ENCODE assay signal across 25 cellular contexts in genomic region chr4:156593464-156593863, GRCh38.
DNase-seq lines count a peak whose midpoint lies in the region; ATAC-seq and TF ChIP-seq lines count a peak whose summit lies in the region.
"Had no signal": no experiment of that assay in that cellular context is flagged by ENCODE, and none has a peak within 500 bp of the region (broad histone marks: within the 10 kb centered on the region; RNA-seq: fewer than 3 reads in every experiment).

No MANE protein-coding gene starts in this region.

- H3K27me3 ChIP-seq in adipocyte (replicated peaks; ENCODE audit: control insufficient read depth, insufficient read depth, low read length) (no peaks in the 10 kb centered on the region), psoas muscle (ENCODE audit: insufficient read depth in 3 of 3, low read length in 2 of 3) (no peaks in the 10 kb centered on the region), transverse colon (no peaks in the 10 kb centered on the region)
- H3K27me3 ChIP-seq: BLaER1 had no signal

- no peak for ATAC-seq in psoas muscle
- ATAC-seq: activated CD4-positive, alpha-beta T cell treated with anti-CD3 and anti-CD28 coated beads for 36 hours; activated CD8-positive, alpha-beta T cell treated with anti-CD3 and anti-CD28 coated beads, Interleukin-2, amount 10 ng/mL, durations not matched to agents 7 days and 5 days; left colon; stimulated activated naive CD8-positive, alpha-beta T cell treated with anti-CD3 and anti-CD28 coated beads, Interleukin-15, Interleukin-2, amounts not matched to agents 100 U/mL and 50 U/mL, for 24 hours had no signal

- intact Hi-C loops in psoas muscle (cut with DNase I), result loop anchor here (10.0 kb wide), 1 partner anchor 451 kb away; no protein-coding TSS in a partner anchor
- intact Hi-C loops in transverse colon (cut with DNase I; ENCODE audit: low total_unique reads), result no loop called here

- H3K4me3 ChIP-seq in adipocyte (ENCODE audit: low read length) (no peak overlapping the region), fibroblast of the aortic adventitia (ENCODE audit: low read depth, low read length) (no peak overlapping the region), psoas muscle (no peak overlapping the region), transverse colon (no peak overlapping the region)
- H3K4me3 ChIP-seq: BLaER1 had no signal

- H3K9ac ChIP-seq in adipocyte (ENCODE audit: low read length), result no peak overlapping the region
- H3K9ac ChIP-seq: BLaER1, KMS-11 had no signal

- in situ Hi-C loops in transverse colon (cut with MboI; ENCODE audit: low pct_ligation_motif_present in 1 of 4, low pct_unique_long_range_greater_than_20kb in 1 of 4, low sequenced_read_pairs in 3 of 4), result no loop called here

- H3K27ac ChIP-seq in psoas muscle (no peak overlapping the region), transverse colon (no peak overlapping the region)
- H3K27ac ChIP-seq: BLaER1, KMS-11 had no signal

- peak; percentile 9 for DNase-seq in NCI-H2171 treated with DMSO at 0.1 percent for 48 hours (lab: John Stamatoyannopoulos, UW)
- no peak for DNase-seq in NCI-H2171 (lab: John Stamatoyannopoulos, UW)
- peak; percentile 48 for DNase-seq in adipocyte (ENCODE audit: low read depth)
- DNase-seq in fibroblast of the aortic adventitia (ENCODE audit: low read depth), result peak; percentile 41
- no peak for DNase-seq in psoas muscle
- no peak for DNase-seq in transverse colon
- DNase-seq in midbrain (lab: John Stamatoyannopoulos, UW), result no peak
- no peak for DNase-seq in DMS 273 (lab: John Stamatoyannopoulos, UW; ENCODE audit: unreplicated experiment)
- DNase-seq: 8988T; activated CD4-positive, alpha-beta T cell treated with anti-CD3 and anti-CD28 coated beads for 36 hours; activated CD8-positive, alpha-beta T cell treated with anti-CD3 and anti-CD28 coated beads, Interleukin-2, amount 10 ng/mL, durations not matched to agents 7 days and 5 days; activated T-cell treated with anti-CD3 and anti-CD28 coated beads for 4 hours; DND-41; foreskin melanocyte; HCEC 1CT; left colon; mesenchymal stem cell; MM.1S; naive B cell; nucleus accumbens; OCI-M1; SHP77; stimulated activated naive CD8-positive, alpha-beta T cell treated with anti-CD3 and anti-CD28 coated beads, Interleukin-15, Interleukin-2, amounts not matched to agents 100 U/mL and 50 U/mL, for 24 hours had no signal

- peaks cover 13% of the 10 kb centered on the region for H3K4me1 ChIP-seq in adipocyte (ENCODE audit: control insufficient read depth, insufficient read depth, low read length)
- peaks cover 3% of the 10 kb centered on the region for H3K4me1 ChIP-seq in psoas muscle
- H3K4me1 ChIP-seq in transverse colon, result peaks cover 0 to 8% (median 0%) of the 10 kb centered on the region in 4 donors
- H3K4me1 ChIP-seq: BLaER1 had no signal

- no peak for TF ChIP-seq POLR2A in transverse colon (IDR thresholded peaks at IDR 0.05)

- H3K9me3 ChIP-seq in adipocyte (ENCODE audit: control insufficient read depth, low read length), result no peaks in the 10 kb centered on the region
- no peaks in the 10 kb centered on the region for H3K9me3 ChIP-seq in psoas muscle
- no peaks in the 10 kb centered on the region for H3K9me3 ChIP-seq in transverse colon
- H3K9me3 ChIP-seq: BLaER1 had no signal

- H3K36me3 ChIP-seq in adipocyte (ENCODE audit: control insufficient read depth, insufficient read depth, low read length, severe bottlenecking) (no peaks in the 10 kb centered on the region), psoas muscle (ENCODE audit: insufficient read depth in 1 of 2, low read depth in 1 of 2) (no peaks in the 10 kb centered on the region), transverse colon (no peaks in the 10 kb centered on the region)
- H3K36me3 ChIP-seq: BLaER1 had no signal

- peak; percentile 18 for TF ChIP-seq CTCF in fibroblast of the aortic adventitia (IDR thresholded peaks at IDR 0.05; ENCODE audit: insufficient read depth, low read length)
- TF ChIP-seq CTCF in psoas muscle (IDR thresholded peaks at IDR 0.05), result peak; percentile 23
- no peak for TF ChIP-seq CTCF in transverse colon (IDR thresholded peaks at IDR 0.05)

- TF ChIP-seq EP300 in transverse colon (IDR thresholded peaks at IDR 0.05; ENCODE audit: low read depth), result no peak

Comparison
In these comparisons a context has a peak if more than half of its experiments do, and no peak if none do; other contexts are left out.
1. DNase-seq: peak in NCI-H2171 treated with DMSO at 0.1 percent for 48 hours (single experiment), adipocyte (single experiment) and fibroblast of the aortic adventitia (single experiment); none in NCI-H2171 (single experiment), psoas muscle (0 of 2), transverse colon (single experiment), midbrain (single experiment) and DMS 273 (single experiment).
2. CTCF ChIP-seq: peak in fibroblast of the aortic adventitia (single experiment) and psoas muscle (single experiment); none in transverse colon (0 of 5).